In genomic region chr17:76527430-76528111, GRCh38 we compare ENCODE assay signal across 1 cellular context.
TF ChIP-seq lines count a peak whose summit lies in the region.

No MANE protein-coding gene starts in this region.

TF ChIP-seq in HepG2, 621 proteins besides CTCF, POLR2A, EP300 and RAD21 (continued from another document and continues in another):
- TF ChIP-seq, protein P1, sequence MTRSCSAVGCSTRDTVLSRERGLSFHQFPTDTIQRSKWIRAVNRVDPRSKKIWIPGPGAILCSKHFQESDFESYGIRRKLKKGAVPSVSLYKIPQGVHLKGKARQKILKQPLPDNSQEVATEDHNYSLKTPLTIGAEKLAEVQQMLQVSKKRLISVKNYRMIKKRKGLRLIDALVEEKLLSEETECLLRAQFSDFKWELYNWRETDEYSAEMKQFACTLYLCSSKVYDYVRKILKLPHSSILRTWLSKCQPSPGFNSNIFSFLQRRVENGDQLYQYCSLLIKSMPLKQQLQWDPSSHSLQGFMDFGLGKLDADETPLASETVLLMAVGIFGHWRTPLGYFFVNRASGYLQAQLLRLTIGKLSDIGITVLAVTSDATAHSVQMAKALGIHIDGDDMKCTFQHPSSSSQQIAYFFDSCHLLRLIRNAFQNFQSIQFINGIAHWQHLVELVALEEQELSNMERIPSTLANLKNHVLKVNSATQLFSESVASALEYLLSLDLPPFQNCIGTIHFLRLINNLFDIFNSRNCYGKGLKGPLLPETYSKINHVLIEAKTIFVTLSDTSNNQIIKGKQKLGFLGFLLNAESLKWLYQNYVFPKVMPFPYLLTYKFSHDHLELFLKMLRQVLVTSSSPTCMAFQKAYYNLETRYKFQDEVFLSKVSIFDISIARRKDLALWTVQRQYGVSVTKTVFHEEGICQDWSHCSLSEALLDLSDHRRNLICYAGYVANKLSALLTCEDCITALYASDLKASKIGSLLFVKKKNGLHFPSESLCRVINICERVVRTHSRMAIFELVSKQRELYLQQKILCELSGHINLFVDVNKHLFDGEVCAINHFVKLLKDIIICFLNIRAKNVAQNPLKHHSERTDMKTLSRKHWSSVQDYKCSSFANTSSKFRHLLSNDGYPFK (CRISPR knock-in tag; IDR thresholded peaks at IDR 0.05; ENCODE audit: borderline replicate concordance) = 0 out of 2 replicates have a peak, but pooled peaks have one; percentile 45
- TF ChIP-seq ZNF563 (CRISPR knock-in tag; IDR thresholded peaks at IDR 0.05) (peak; percentile 56; the same call in 1 of the 2 replicates), TBL1XR1 (IDR thresholded peaks at IDR 0.05; ENCODE audit: borderline replicate concordance, low read length, partially characterized antibody) (no peak), MYPOP (CRISPR knock-in tag; IDR thresholded peaks at IDR 0.05) (no peak), TFE3 (CRISPR knock-in tag; IDR thresholded peaks at IDR 0.05) (peak; percentile 62), ZMAT3 (CRISPR knock-in tag; conservative IDR thresholded peaks at IDR 0.05) (peak; percentile 70; the same call in 1 of the 2 replicates), ZEB1 (IDR thresholded peaks at IDR 0.05; ENCODE audit: insufficient replicate concordance, low read depth) (no peak), ZNF280B (CRISPR knock-in tag; IDR thresholded peaks at IDR 0.05; ENCODE audit: borderline replicate concordance) (peak; percentile 90), ZNF660 (CRISPR knock-in tag; IDR thresholded peaks at IDR 0.05; ENCODE audit: borderline replicate concordance, low read depth) (peak; percentile 21; the same call in 1 of the 2 replicates), SP5 (CRISPR knock-in tag; IDR thresholded peaks at IDR 0.05; ENCODE audit: borderline replicate concordance, low read depth) (0 out of 2 replicates have a peak, but pooled peaks have one; percentile 12), TBX2 (CRISPR knock-in tag; IDR thresholded peaks at IDR 0.05; ENCODE audit: borderline replicate concordance) (peak; percentile 14; the same call in 1 of the 2 replicates), ATM (IDR thresholded peaks at IDR 0.05; ENCODE audit: borderline replicate concordance) (no peak), ZNF703 (CRISPR knock-in tag; IDR thresholded peaks at IDR 0.05; ENCODE audit: borderline replicate concordance) (no peak), ZNF44 (CRISPR knock-in tag; IDR thresholded peaks at IDR 0.05) (no peak), ZNF549 (CRISPR knock-in tag; IDR thresholded peaks at IDR 0.05) (no peak), DR1 (CRISPR knock-in tag; IDR thresholded peaks at IDR 0.05) (no peak), NONO (IDR thresholded peaks at IDR 0.05) (no peak), NONO (CRISPR knock-in tag; conservative IDR thresholded peaks at IDR 0.05) (no peak), DNMT3B (CRISPR knock-in tag; conservative IDR thresholded peaks at IDR 0.05) (peak; percentile 77), USF2 (IDR thresholded peaks at IDR 0.05; ENCODE audit: low read depth, low read length) (no peak), USF2 (CRISPR knock-in tag; IDR thresholded peaks at IDR 0.05; ENCODE audit: borderline replicate concordance) (peak; percentile 29; the same call in 1 of the 2 replicates), KDM5B (CRISPR knock-in tag; IDR thresholded peaks at IDR 0.05; ENCODE audit: borderline replicate concordance) (peak; percentile 39; the same call in 1 of the 2 replicates), NAIF1 (CRISPR knock-in tag; IDR thresholded peaks at IDR 0.05; ENCODE audit: borderline replicate concordance) (no peak), MAZ (IDR thresholded peaks at IDR 0.05; ENCODE audit: borderline replicate concordance, low read depth, low read length) (no peak), MAZ (CRISPR knock-in tag; IDR thresholded peaks at IDR 0.05; ENCODE audit: low read depth) (no peak), ZNF768 (CRISPR knock-in tag; IDR thresholded peaks at IDR 0.05) (peak; percentile 60), NFKBIZ (CRISPR knock-in tag; IDR thresholded peaks at IDR 0.05) (0 out of 2 replicates have a peak, but pooled peaks have one; percentile 21), KAT8 (CRISPR knock-in tag; IDR thresholded peaks at IDR 0.05) (peak; percentile 52), ZKSCAN5 (CRISPR knock-in tag; IDR thresholded peaks at IDR 0.05) (no peak), PATZ1 (CRISPR knock-in tag; IDR thresholded peaks at IDR 0.05) (peak; percentile 54), NRL (CRISPR knock-in tag; IDR thresholded peaks at IDR 0.05; ENCODE audit: borderline replicate concordance) (peak; percentile 92), ZNF709 (CRISPR knock-in tag; IDR thresholded peaks at IDR 0.05) (0 out of 2 replicates have a peak, but pooled peaks have one; percentile 47), TARDBP (CRISPR knock-in tag; IDR thresholded peaks at IDR 0.05) (0 out of 2 replicates have a peak, but pooled peaks have one; percentile 29), ZXDC (CRISPR knock-in tag; IDR thresholded peaks at IDR 0.05) (no peak)
- TF ChIP-seq, protein P2, sequence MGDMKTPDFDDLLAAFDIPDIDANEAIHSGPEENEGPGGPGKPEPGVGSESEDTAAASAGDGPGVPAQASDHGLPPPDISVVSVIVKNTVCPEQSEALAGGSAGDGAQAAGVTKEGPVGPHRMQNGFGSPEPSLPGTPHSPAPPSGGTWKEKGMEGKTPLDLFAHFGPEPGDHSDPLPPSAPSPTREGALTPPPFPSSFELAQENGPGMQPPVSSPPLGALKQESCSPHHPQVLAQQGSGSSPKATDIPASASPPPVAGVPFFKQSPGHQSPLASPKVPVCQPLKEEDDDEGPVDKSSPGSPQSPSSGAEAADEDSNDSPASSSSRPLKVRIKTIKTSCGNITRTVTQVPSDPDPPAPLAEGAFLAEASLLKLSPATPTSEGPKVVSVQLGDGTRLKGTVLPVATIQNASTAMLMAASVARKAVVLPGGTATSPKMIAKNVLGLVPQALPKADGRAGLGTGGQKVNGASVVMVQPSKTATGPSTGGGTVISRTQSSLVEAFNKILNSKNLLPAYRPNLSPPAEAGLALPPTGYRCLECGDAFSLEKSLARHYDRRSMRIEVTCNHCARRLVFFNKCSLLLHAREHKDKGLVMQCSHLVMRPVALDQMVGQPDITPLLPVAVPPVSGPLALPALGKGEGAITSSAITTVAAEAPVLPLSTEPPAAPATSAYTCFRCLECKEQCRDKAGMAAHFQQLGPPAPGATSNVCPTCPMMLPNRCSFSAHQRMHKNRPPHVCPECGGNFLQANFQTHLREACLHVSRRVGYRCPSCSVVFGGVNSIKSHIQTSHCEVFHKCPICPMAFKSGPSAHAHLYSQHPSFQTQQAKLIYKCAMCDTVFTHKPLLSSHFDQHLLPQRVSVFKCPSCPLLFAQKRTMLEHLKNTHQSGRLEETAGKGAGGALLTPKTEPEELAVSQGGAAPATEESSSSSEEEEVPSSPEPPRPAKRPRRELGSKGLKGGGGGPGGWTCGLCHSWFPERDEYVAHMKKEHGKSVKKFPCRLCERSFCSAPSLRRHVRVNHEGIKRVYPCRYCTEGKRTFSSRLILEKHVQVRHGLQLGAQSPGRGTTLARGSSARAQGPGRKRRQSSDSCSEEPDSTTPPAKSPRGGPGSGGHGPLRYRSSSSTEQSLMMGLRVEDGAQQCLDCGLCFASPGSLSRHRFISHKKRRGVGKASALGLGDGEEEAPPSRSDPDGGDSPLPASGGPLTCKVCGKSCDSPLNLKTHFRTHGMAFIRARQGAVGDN (CRISPR knock-in tag; IDR thresholded peaks at IDR 0.05) = peak; percentile 94
- TF ChIP-seq, protein P3, sequence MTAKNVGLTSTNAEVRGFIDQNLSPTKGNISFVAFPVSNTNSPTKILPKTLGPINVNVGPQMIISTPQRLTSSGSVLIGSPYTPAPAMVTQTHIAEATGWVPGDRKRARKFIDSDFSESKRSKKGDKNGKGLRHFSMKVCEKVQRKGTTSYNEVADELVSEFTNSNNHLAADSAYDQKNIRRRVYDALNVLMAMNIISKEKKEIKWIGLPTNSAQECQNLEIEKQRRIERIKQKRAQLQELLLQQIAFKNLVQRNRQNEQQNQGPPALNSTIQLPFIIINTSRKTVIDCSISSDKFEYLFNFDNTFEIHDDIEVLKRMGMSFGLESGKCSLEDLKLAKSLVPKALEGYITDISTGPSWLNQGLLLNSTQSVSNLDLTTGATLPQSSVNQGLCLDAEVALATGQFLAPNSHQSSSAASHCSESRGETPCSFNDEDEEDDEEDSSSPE (CRISPR knock-in tag; IDR thresholded peaks at IDR 0.05) = peak; percentile 41; the same call in 1 of the 2 replicates
